Comparison of ENCODE assay signal across 9 cellular contexts in the genomic region with DNA sequence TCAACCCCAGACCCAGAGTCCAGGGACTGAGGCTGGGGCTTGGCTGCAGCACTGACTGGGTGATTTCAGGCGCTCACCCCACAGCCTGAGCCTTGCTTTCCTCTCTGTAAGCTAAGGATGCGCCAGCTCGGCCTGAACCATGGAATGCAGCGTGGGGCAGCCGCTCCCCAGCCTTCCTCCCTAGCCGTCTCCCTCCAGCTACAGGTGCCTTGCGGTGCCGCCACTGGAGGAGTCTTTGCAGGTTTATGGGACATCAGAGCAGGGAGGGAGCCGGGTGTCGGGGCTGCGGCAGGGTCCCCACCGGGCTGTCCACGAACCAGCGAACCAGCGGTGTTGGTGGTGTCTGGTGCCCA. TPM values are rescaled to one million over a fixed set of nuclear protein-coding genes. Genes with fewer than 3 reads are reported as not detected.
DNase-seq lines count a peak whose midpoint lies in the region; ATAC-seq and TF ChIP-seq lines count a peak whose summit lies in the region.
"Had no signal": no experiment of that assay in that cellular context is flagged by ENCODE, and none has a peak within 500 bp of the region (broad histone marks: within the 10 kb centered on the region; RNA-seq: fewer than 3 reads in every experiment).

No MANE protein-coding gene starts in this region.

- ATAC-seq in foreskin keratinocyte (peak; percentile 45), GM18505 (IDR thresholded peaks at IDR 0.05; ENCODE audit: unreplicated experiment) (no peak)

- H3K79me1 ChIP-seq in neuronal stem cell (ENCODE audit: low read depth, low read length) = no peaks in the 10 kb centered on the region

- no peak overlapping the region for H2BK120ac ChIP-seq in neuronal stem cell (ENCODE audit: low read depth, low read length)

- no peaks in the 10 kb centered on the region for H4K20me1 ChIP-seq in OCI-LY1 (ENCODE audit: insufficient read depth, low read length)

- no peak for TF ChIP-seq POLR2A in GM18505 (IDR thresholded peaks at IDR 0.05; ENCODE audit: borderline replicate concordance, extremely low read depth, insufficient read depth, insufficient read length)

- no peaks in the 10 kb centered on the region; the same call in 1 of the 2 replicates for H3K79me2 ChIP-seq in OCI-LY1 (ENCODE audit: insufficient read depth, low read length)

- H3F3A ChIP-seq in OCI-LY1 (ENCODE audit: insufficient read depth, low read length) = 0 out of 2 replicates have a peak, but pooled peaks cover 3% of the 10 kb centered on the region

- H3K27ac ChIP-seq in OCI-LY1 (ENCODE audit: low read depth, low read length, poor library complexity, severe bottlenecking) (peak overlapping the region; percentile 93), foreskin keratinocyte (no peak overlapping the region), neuronal stem cell (replicated peaks; ENCODE audit: low read length) (no peak overlapping the region)

- H2AK5ac ChIP-seq in neuronal stem cell (ENCODE audit: low read depth, low read length) = no peak overlapping the region

- H3K9me3 ChIP-seq in OCI-LY1 (ENCODE audit: low read length) (peaks cover 10% of the 10 kb centered on the region), neuronal stem cell (replicated peaks in 1 of 2; ENCODE audit: control insufficient read depth in 2 of 2, insufficient read depth in 1 of 2, low read depth in 1 of 2, low read length in 2 of 2) (peaks cover 0 to 9% of the 10 kb centered on the region in 2 donors)

- H2BK12ac ChIP-seq in neuronal stem cell (ENCODE audit: low read length) = no peak overlapping the region

- TF ChIP-seq CTCF in AG09309 (IDR thresholded peaks at IDR 0.05; ENCODE audit: control insufficient read depth, insufficient read depth, low read depth, low read length, missing control alignments) (no peak), OCI-LY1 (IDR thresholded peaks at IDR 0.05; ENCODE audit: low read length) (no peak), foreskin keratinocyte (conservative IDR thresholded peaks at IDR 0.05) (no peak)

- H3K9me2 ChIP-seq in OCI-LY1 (ENCODE audit: low read depth, low read length) = no peaks in the 10 kb centered on the region

- peak overlapping the region; percentile 83 for H3K23ac ChIP-seq in neuronal stem cell (ENCODE audit: low read depth, low read length, poor library complexity)

- no peak for DNase-seq in AG09309 (ENCODE audit: low read depth)
- no peak for DNase-seq in foreskin keratinocyte
- no peak for DNase-seq in neuronal stem cell (ENCODE audit: low spot score)
- no peak for DNase-seq in SIG-M5 treated with dmso at 0.1 percent for 504 hours (lab: John Stamatoyannopoulos, UW; ENCODE audit: unreplicated experiment)
- DNase-seq in stimulated activated naive CD4-positive, alpha-beta T cell treated with Interleukin-2 at 50 U/mL for 16 hours (lab: John Stamatoyannopoulos, UW) = no peak
- DNase-seq in stimulated activated CD8-positive, alpha-beta memory T cell treated with anti-CD3 and anti-CD28 coated beads, Interleukin-4, amount 100 ng/mL, for 48 hours = no peak
- DNase-seq: effector CD4-positive, alpha-beta T cell had no signal

- H2BK15ac ChIP-seq in neuronal stem cell (ENCODE audit: low read length) = no peak overlapping the region

- no peak overlapping the region for H4K91ac ChIP-seq in neuronal stem cell (ENCODE audit: low read depth, low read length, poor library complexity)

- H3K27me3 ChIP-seq in OCI-LY1 (ENCODE audit: insufficient read depth, low read length) (no peaks in the 10 kb centered on the region), foreskin keratinocyte (peaks cover 34% of the 10 kb centered on the region), neuronal stem cell (ENCODE audit: control insufficient read depth in 3 of 3, insufficient read depth in 3 of 3, low read depth in 1 of 3, low read length in 3 of 3) (peaks cover 5 to 31% (median 18%) of the 10 kb centered on the region in 3 experiments)

- H4K8ac ChIP-seq in neuronal stem cell (ENCODE audit: low read depth, low read length) = no peak overlapping the region

- no CpG with 5 or more reads among the region's 15 CpGs for WGBS in neuronal stem cell (ENCODE audit: extremely low coverage in 2 of 2, insufficient read length in 2 of 2, insufficient replicate concordance in 1 of 2), 2 donors

- H3K4me3 ChIP-seq in AG09309 (ENCODE audit: control insufficient read depth, low read depth, low read length) (peak overlapping the region; percentile 46), OCI-LY1 (ENCODE audit: low read depth, low read length, poor library complexity, severe bottlenecking) (peak overlapping the region; percentile 56), neuronal stem cell (ENCODE audit: low read length in 2 of 2) (peak overlapping the region; percentile 35 to 69)

- H2AFZ ChIP-seq in OCI-LY1 (ENCODE audit: low read length) (no peak overlapping the region), neuronal stem cell (ENCODE audit: low read length) (peak overlapping the region; percentile 92)

- peak overlapping the region; percentile 5 for H3K14ac ChIP-seq in neuronal stem cell (ENCODE audit: low read length)

- H3K4ac ChIP-seq in neuronal stem cell (ENCODE audit: low read length) = no peak overlapping the region

- H3K18ac ChIP-seq in neuronal stem cell (ENCODE audit: low read length) = peak overlapping the region; percentile 20

- peak overlapping the region; percentile 70 for H3K4me2 ChIP-seq in OCI-LY1 (ENCODE audit: low read length)
- H3K4me2 ChIP-seq in neuronal stem cell (ENCODE audit: insufficient read depth, low read length, poor library complexity, severe bottlenecking) = peak overlapping the region; percentile 81

- peak overlapping the region; percentile 74 for H3K9ac ChIP-seq in OCI-LY1 (ENCODE audit: low read length)
- H3K9ac ChIP-seq in neuronal stem cell (ENCODE audit: low read depth, low read length, poor library complexity) = peak overlapping the region; percentile 32

- H3K36me3 ChIP-seq in OCI-LY1 (ENCODE audit: insufficient read depth, low read length) = peaks cover 23% of the 10 kb centered on the region; the same call in 1 of the 2 replicates
- no peaks in the 10 kb centered on the region for H3K36me3 ChIP-seq in neuronal stem cell (replicated peaks in 1 of 2; ENCODE audit: control insufficient read depth in 2 of 2, insufficient read depth in 2 of 2, low read length in 2 of 2)

- no peak overlapping the region for H2BK5ac ChIP-seq in neuronal stem cell (ENCODE audit: low read length)

- H3K4me1 ChIP-seq in OCI-LY1 (ENCODE audit: insufficient read depth, low read length, severe bottlenecking) = peaks cover 39% of the 10 kb centered on the region
- no peaks in the 10 kb centered on the region for H3K4me1 ChIP-seq in foreskin keratinocyte
- peaks cover 0 to 5% of the 10 kb centered on the region in 2 donors for H3K4me1 ChIP-seq in neuronal stem cell (ENCODE audit: control insufficient read depth in 2 of 2, insufficient read depth in 1 of 2, low read depth in 1 of 2, low read length in 2 of 2)

RNA-seq across cellular contexts. Expression of a gene that starts 19.4 kb away (rescaled TPM):
- total RNA-seq in foreskin keratinocyte = 74.5 and 77.0 TPM in 2 replicates
- polyA plus RNA-seq in foreskin keratinocyte = 51.8 and 54.7 TPM in 2 replicates
- 199 TPM for polyA plus RNA-seq in neuronal stem cell (2013, experiment 1 of 2)
- 209 TPM for polyA plus RNA-seq in neuronal stem cell (2013, experiment 2 of 2)
